Comparison of ENCODE assay signal across 1 cellular context in genomic region chr2:121659933-121660332, GRCh38.
TF ChIP-seq lines count a peak whose summit lies in the region.

No MANE protein-coding gene starts in this region.

TF ChIP-seq in HepG2, 621 proteins besides CTCF, POLR2A, EP300 and RAD21 (continued from another document and continues in another):
- TF ChIP-seq ZXDC (CRISPR knock-in tag; IDR thresholded peaks at IDR 0.05) (no peak), ZKSCAN1 (IDR thresholded peaks at IDR 0.05; ENCODE audit: low read length) (no peak), NFE2L2 (IDR thresholded peaks at IDR 0.05; ENCODE audit: low read length) (no peak), CCAR2 (optimal IDR thresholded peaks at IDR 0.05; ENCODE audit: low read depth, low read length) (no peak), KDM5B (CRISPR knock-in tag; IDR thresholded peaks at IDR 0.05; ENCODE audit: borderline replicate concordance) (no peak; the same call in 1 of the 2 replicates), ZNF101 (CRISPR knock-in tag; IDR thresholded peaks at IDR 0.05; ENCODE audit: borderline replicate concordance, low read depth) (no peak), ZNF652 (CRISPR knock-in tag; IDR thresholded peaks at IDR 0.05; ENCODE audit: borderline replicate concordance, low read depth) (no peak), DMTF1 (CRISPR knock-in tag; IDR thresholded peaks at IDR 0.05) (no peak), ZNF576 (CRISPR knock-in tag; IDR thresholded peaks at IDR 0.05) (no peak), CSRNP2 (CRISPR knock-in tag; conservative IDR thresholded peaks at IDR 0.05; ENCODE audit: low read depth) (no peak), RBM22 (optimal IDR thresholded peaks at IDR 0.05; ENCODE audit: low read length) (no peak), ZC3H4 (CRISPR knock-in tag; IDR thresholded peaks at IDR 0.05; ENCODE audit: borderline replicate concordance) (no peak), FLYWCH1 (CRISPR knock-in tag; IDR thresholded peaks at IDR 0.05) (no peak), POGK (CRISPR knock-in tag; conservative IDR thresholded peaks at IDR 0.05) (no peak), ZNF564 (CRISPR knock-in tag; IDR thresholded peaks at IDR 0.05) (no peak), LCORL (IDR thresholded peaks at IDR 0.05) (no peak), LCORL (CRISPR knock-in tag; IDR thresholded peaks at IDR 0.05) (peak; percentile 93), IRF9 (CRISPR knock-in tag; IDR thresholded peaks at IDR 0.05; ENCODE audit: borderline replicate concordance) (no peak), GABPA (IDR thresholded peaks at IDR 0.05; ENCODE audit: low read depth, low read length) (no peak), GABPA (CRISPR knock-in tag; IDR thresholded peaks at IDR 0.05; ENCODE audit: low read depth) (peak; percentile 45; the same call in 1 of the 2 replicates), CBX5 (CRISPR knock-in tag; IDR thresholded peaks at IDR 0.05; ENCODE audit: borderline replicate concordance) (no peak), TBX2 (CRISPR knock-in tag; IDR thresholded peaks at IDR 0.05; ENCODE audit: borderline replicate concordance) (no peak; the same call in 1 of the 2 replicates), MAFF (IDR thresholded peaks at IDR 0.05; ENCODE audit: low read depth, low read length) (no peak), JUNB (CRISPR knock-in tag; IDR thresholded peaks at IDR 0.05; ENCODE audit: borderline replicate concordance) (no peak), TFDP2 (CRISPR knock-in tag; IDR thresholded peaks at IDR 0.05) (no peak), CHCHD3 (CRISPR knock-in tag; IDR thresholded peaks at IDR 0.05) (no peak), CC2D1A (CRISPR knock-in tag; IDR thresholded peaks at IDR 0.05) (0 out of 2 replicates have a peak, but pooled peaks have one; percentile 65), SMARCC2 (IDR thresholded peaks at IDR 0.05) (no peak), SOX6 (IDR thresholded peaks at IDR 0.05) (no peak), SOX6 (CRISPR knock-in tag; IDR thresholded peaks at IDR 0.05) (peak; percentile 71), BCL3 (CRISPR knock-in tag; IDR thresholded peaks at IDR 0.05) (no peak), ZBTB49 (CRISPR knock-in tag; IDR thresholded peaks at IDR 0.05; ENCODE audit: borderline replicate concordance) (no peak), ZNF124 (CRISPR knock-in tag; IDR thresholded peaks at IDR 0.05) (no peak), CBX2 (IDR thresholded peaks at IDR 0.05; ENCODE audit: low read depth, low read length) (no peak), CBX2 (CRISPR knock-in tag; IDR thresholded peaks at IDR 0.05; ENCODE audit: low read depth) (no peak), BCLAF1 (IDR thresholded peaks at IDR 0.05) (no peak), FOSL1 (CRISPR knock-in tag; IDR thresholded peaks at IDR 0.05; ENCODE audit: borderline replicate concordance) (no peak), YEATS4 (CRISPR knock-in tag; IDR thresholded peaks at IDR 0.05; ENCODE audit: borderline replicate concordance) (no peak; the same call in 1 of the 2 replicates), PRPF4 (IDR thresholded peaks at IDR 0.05; ENCODE audit: low read depth, low read length, poor library complexity, severe bottlenecking) (no peak)
